38 cellular contexts compared by ENCODE assay signal in the genomic region with DNA sequence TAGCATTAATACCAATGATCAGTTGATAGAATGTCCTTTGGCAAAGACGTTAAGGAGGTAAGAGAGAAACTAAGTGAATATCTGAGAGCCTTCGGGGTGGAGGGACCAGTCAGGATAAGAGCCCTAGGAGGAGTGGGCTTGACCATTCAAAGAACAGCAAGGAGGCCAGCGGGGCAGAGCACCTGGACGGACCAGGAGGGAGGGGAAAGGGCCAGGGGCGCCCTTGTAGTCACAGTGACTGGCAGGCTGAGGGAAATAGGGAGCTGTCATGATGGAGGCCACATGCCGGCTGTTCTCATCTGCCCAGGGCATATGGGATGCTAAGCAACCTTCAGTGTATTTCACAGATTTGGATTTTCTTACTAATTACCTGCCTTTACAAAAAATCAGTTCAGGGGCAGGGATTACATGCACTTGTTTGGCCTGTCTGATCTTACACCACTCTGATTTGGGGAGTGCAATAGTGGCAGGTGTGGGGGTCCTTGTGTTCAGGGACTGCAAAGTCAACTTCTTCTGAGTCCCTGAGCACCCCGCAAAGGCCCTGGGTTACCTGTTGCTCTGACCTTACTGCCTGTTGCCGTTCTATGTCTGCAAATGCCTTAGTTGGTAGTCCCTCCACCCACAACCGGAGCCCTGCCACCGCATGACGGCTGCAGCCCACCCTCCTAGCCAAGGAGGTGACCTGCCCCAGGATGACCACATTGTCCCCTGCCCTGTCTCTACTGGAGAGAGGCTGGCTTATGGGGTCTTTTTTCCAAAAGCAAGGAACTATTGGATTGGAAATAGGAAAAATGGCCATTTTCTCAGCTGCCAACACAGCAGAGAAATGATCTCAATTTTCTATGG. TPM values are rescaled to one million over a fixed set of nuclear protein-coding genes. Genes with fewer than 3 reads are reported as not detected.
"Had no signal": no experiment of that assay in that cellular context is flagged by ENCODE, and none has a peak within 500 bp of the region (broad histone marks: within the 10 kb centered on the region; RNA-seq: fewer than 3 reads in every experiment).

No MANE protein-coding gene starts in this region.

- DNase-seq: Karpas-422, Kasumi-1, MG63, MM.1S, MV-4-11, NCI-H1048, NCI-H1092, NCI-H1092 treated with DMSO at 0.1 percent for 48 hours, NCI-H1105, NCI-H1105 treated with DMSO at 0.1 percent for 48 hours, NCI-H1417, NCI-H1417 treated with DMSO at 0.1 percent for 48 hours, NCI-H1436, NCI-H1436 treated with DMSO at 0.1 percent for 48 hours, NCI-H146, NCI-H1694, NCI-H1694 treated with DMSO at 0.1 percent for 48 hours, NCI-H187, NCI-H187 treated with DMSO at 0.1 percent for 48 hours, NCI-H1930, NCI-H2029, NCI-H2029 treated with DMSO at 0.1 percent for 48 hours, NCI-H2081, NCI-H2081 treated with DMSO at 0.1 percent for 48 hours, NCI-H2107, NCI-H2171, NCI-H2171 treated with DMSO at 0.1 percent for 48 hours, NCI-H2227 treated with DMSO at 0.1 percent for 48 hours, NCI-H226, NCI-H345, NCI-H446, NCI-H446 treated with DMSO at 0.1 percent for 48 hours, NCI-H510A, NCI-H510A treated with DMSO at 0.1 percent for 48 hours, NCI-H524, NCI-H524 treated with DMSO at 0.1 percent for 48 hours had no signal

- H3K9me3 ChIP-seq: MG63 had no signal

- H3K4me3 ChIP-seq: MG63 had no signal

- H3K36me3 ChIP-seq: MG63 had no signal

RNA-seq across cellular contexts. Expression of a gene that starts 10.0 kb away (rescaled TPM):
- total RNA-seq: LHCN-M2, MCF 10A had no signal
